Comparison of ENCODE assay signal across 8 cellular contexts in the genomic region with DNA sequence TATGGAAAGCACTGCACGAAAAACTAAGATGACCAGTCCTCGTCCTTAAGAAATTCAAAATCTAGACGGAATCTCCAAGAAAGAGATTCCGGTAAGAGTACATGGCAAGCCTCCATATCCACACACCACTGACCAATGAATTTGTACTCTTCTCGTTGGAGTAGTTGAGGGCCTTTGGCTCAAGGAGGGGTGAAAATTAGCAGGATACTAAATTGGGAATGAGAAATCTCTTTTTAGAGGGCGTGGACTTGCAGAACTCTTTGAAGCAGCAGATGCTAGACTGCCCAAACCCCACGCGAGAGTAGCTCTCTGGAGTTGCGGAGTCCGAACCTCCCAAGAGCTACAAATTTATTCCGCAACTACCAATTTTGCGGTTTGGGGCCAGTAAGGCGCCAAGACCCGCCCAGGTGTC. TPM values are rescaled to one million over a fixed set of nuclear protein-coding genes. Genes with fewer than 3 reads are reported as not detected.
DNase-seq lines count a peak whose midpoint lies in the region; ATAC-seq and TF ChIP-seq lines count a peak whose summit lies in the region.

No MANE protein-coding gene starts in this region.

- H3K4me1 Mint-ChIP-seq in WTC11: peaks cover 30% of the 10 kb centered on the region

- no peaks in the 10 kb centered on the region for H3K27me3 Mint-ChIP-seq in WTC11 (ENCODE audit: low read depth)

- no peak for ATAC-seq in HCT116
- ATAC-seq in WTC11: no peak
- no peak for ATAC-seq in right cardiac atrium
- ATAC-seq in GM19351 (IDR thresholded peaks at IDR 0.05; ENCODE audit: unreplicated experiment): no peak

- no peaks in the 10 kb centered on the region for H3K9me3 Mint-ChIP-seq in WTC11

- H3K4me3 Mint-ChIP-seq in WTC11: peak overlapping the region; percentile 93

- POLR2A ChIA-PET in HCT116 (lab: Charles Lee): interaction anchor here (0.8 to 1.0 kb wide), 3 partner anchors 23 to 249 kb away, joined by 3 to 5 read pairs (median 4); a partner anchor contains a TSS
- POLR2A ChIA-PET in WTC11 (lab: Charles Lee): interaction anchor here (0.6 to 1.4 kb wide), 4 partner anchors 30 to 249 kb away, joined by 3 to 7 read pairs (median 6); a partner anchor contains a TSS

- H3K4me3 ChIP-seq in HCT116 (replicated peaks in 1 of 2; ENCODE audit: low read depth in 1 of 2, low read length in 2 of 2) (peak overlapping the region; percentile 61 to 80), right cardiac atrium (ENCODE audit: low read length) (peak overlapping the region; percentile 65), skin epidermis (peak overlapping the region; percentile 59 to 99 (median 77))

- no peaks in the 10 kb centered on the region for H4K20me1 ChIP-seq in HCT116 (ENCODE audit: insufficient read depth)

- no peak for TF ChIP-seq CTCF in HCT116 (IDR thresholded peaks at IDR 0.05 in 2 of 3, conservative IDR thresholded peaks at IDR 0.05 in 1 of 3; ENCODE audit: borderline replicate concordance in 1 of 3, insufficient read depth in 1 of 3, low read depth in 2 of 3, low read length in 2 of 3)
- TF ChIP-seq CTCF in WTC11 (IDR thresholded peaks at IDR 0.05): no peak

- peak overlapping the region; percentile 75 for H3K27ac ChIP-seq in HCT116 (ENCODE audit: low read depth, low read length)
- H3K27ac ChIP-seq in right cardiac atrium (ENCODE audit: low read length): peak overlapping the region; percentile 92
- peak overlapping the region in 20 of 21 experiments; percentile 69 to 100 (median 90) for H3K27ac ChIP-seq in skin epidermis

- intact Hi-C loops in HCT116 (cut with micrococcal nuclease) (loop anchor here (10.0 kb wide), 1 partner anchor 170 kb away; no protein-coding TSS in a partner anchor), right cardiac atrium (cut with DNase I) (loop anchor here in 2 of 4 donors (10.0 kb wide), 2 partner anchors 130 to 210 kb away; no protein-coding TSS in a partner anchor)

- H3K4me1 ChIP-seq in HCT116 (ENCODE audit: control insufficient read depth in 1 of 2, insufficient read depth in 2 of 2, low read length in 2 of 2) (peaks cover 21 to 22% of the 10 kb centered on the region in 2 experiments; a peak in 3 of 4 replicates), right cardiac atrium (ENCODE audit: control insufficient read depth, insufficient read depth, low read length) (peaks cover 2% of the 10 kb centered on the region)

- peak overlapping the region; percentile 91 for H2AFZ ChIP-seq in HCT116 (ENCODE audit: low read depth, low read length, poor library complexity, severe bottlenecking)

- TSS peak; percentile 78 for BruUV-seq in HCT116 (replicated peaks; lab: Mats Ljungman, UMichigan)

- H3K9me2 ChIP-seq in HCT116 (ENCODE audit: insufficient read depth): no peaks in the 10 kb centered on the region

- H3K9me3 ChIP-seq in HCT116 (ENCODE audit: control insufficient read depth in 1 of 2, insufficient read depth in 1 of 2, low read depth in 1 of 2, low read length in 2 of 2): no peaks in the 10 kb centered on the region
- no peaks in the 10 kb centered on the region for H3K9me3 ChIP-seq in right cardiac atrium (ENCODE audit: control insufficient read depth, low read length)

- TF ChIP-seq POLR2A in HCT116 (IDR thresholded peaks at IDR 0.05; ENCODE audit: borderline replicate concordance, extremely low read depth, insufficient read depth, insufficient read length): peak; percentile 16

- peak overlapping the region; percentile 76 for H3K9ac ChIP-seq in HCT116 (ENCODE audit: low read length)

- no peaks in the 10 kb centered on the region for H3K36me3 ChIP-seq in HCT116 (ENCODE audit: control insufficient read depth in 1 of 2, insufficient read depth in 2 of 2, low read length in 2 of 2)

- DNase-seq in HCT116 (ENCODE audit: low read depth, low spot score) (no peak), WTC11 (ENCODE audit: low spot score) (no peak), right cardiac atrium (no peak), NCI-H1436 (lab: John Stamatoyannopoulos, UW) (no peak), NCI-H2196 (lab: John Stamatoyannopoulos, UW; ENCODE audit: unreplicated experiment) (no peak)
- no peak for DNase-seq in central memory CD4-positive, alpha-beta T cell

- H3K4me2 ChIP-seq in HCT116 (ENCODE audit: low read length): peak overlapping the region; percentile 96

- H3K27me3 ChIP-seq in HCT116 (ENCODE audit: insufficient read depth, low read length): no peaks in the 10 kb centered on the region
- no peaks in the 10 kb centered on the region for H3K27me3 ChIP-seq in right cardiac atrium (ENCODE audit: control insufficient read depth, insufficient read depth)

- CTCF ChIA-PET in HCT116 (lab: Charles Lee) (interaction anchor here (0.7 to 1.1 kb wide), 4 partner anchors 13 to 604 kb away, joined by 3 to 7 read pairs (median 3); no protein-coding TSS in a partner anchor), WTC11 (lab: Charles Lee) (interaction anchor here (0.6 to 1.6 kb wide), 17 partner anchors 9 to 770 kb away, joined by 3 to 20 read pairs (median 4); a partner anchor contains a TSS)

- RAD21 ChIA-PET in HCT116 (lab: Charles Lee; ENCODE audit: low non-redundant PET in 1 of 2, low total read pairs in 2 of 2, uncharacterized antibody in 2 of 2, unreplicated experiment in 2 of 2): no interaction called here

- peak overlapping the region; percentile 99 for H3K27ac Mint-ChIP-seq in WTC11

- H3K36me3 Mint-ChIP-seq in WTC11: no peaks in the 10 kb centered on the region

- no peak for TF ChIP-seq RAD21 in HCT116 (IDR thresholded peaks at IDR 0.05; ENCODE audit: low read depth)

- 15% methylated on average over 14 of the region's 14 CpGs for WGBS in right cardiac atrium

- peaks cover 35% of the 10 kb centered on the region for H3K79me2 ChIP-seq in HCT116 (ENCODE audit: insufficient read depth, low read length)

TF ChIP-seq in HCT116, 20 proteins besides CTCF, POLR2A, EP300 and RAD21 (continues in another document):
- no peak for TF ChIP-seq SIN3A (IDR thresholded peaks at IDR 0.05; ENCODE audit: low read depth)
- TF ChIP-seq, protein P1, sequence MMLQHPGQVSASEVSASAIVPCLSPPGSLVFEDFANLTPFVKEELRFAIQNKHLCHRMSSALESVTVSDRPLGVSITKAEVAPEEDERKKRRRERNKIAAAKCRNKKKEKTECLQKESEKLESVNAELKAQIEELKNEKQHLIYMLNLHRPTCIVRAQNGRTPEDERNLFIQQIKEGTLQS (IDR thresholded peaks at IDR 0.05): no peak
- TF ChIP-seq EGR1 (IDR thresholded peaks at IDR 0.05; ENCODE audit: low read depth): no peak

TF ChIP-seq in WTC11, 78 proteins besides CTCF, POLR2A, EP300 and RAD21 (continues in another document):
- TF ChIP-seq RELA (CRISPR knock-in tag; IDR thresholded peaks at IDR 0.05; ENCODE audit: borderline replicate concordance) (no peak), ZNF263 (CRISPR knock-in tag; IDR thresholded peaks at IDR 0.05; ENCODE audit: low read depth) (no peak), EMX1 (CRISPR knock-in tag; IDR thresholded peaks at IDR 0.05) (no peak)
- TF ChIP-seq, protein P2, sequence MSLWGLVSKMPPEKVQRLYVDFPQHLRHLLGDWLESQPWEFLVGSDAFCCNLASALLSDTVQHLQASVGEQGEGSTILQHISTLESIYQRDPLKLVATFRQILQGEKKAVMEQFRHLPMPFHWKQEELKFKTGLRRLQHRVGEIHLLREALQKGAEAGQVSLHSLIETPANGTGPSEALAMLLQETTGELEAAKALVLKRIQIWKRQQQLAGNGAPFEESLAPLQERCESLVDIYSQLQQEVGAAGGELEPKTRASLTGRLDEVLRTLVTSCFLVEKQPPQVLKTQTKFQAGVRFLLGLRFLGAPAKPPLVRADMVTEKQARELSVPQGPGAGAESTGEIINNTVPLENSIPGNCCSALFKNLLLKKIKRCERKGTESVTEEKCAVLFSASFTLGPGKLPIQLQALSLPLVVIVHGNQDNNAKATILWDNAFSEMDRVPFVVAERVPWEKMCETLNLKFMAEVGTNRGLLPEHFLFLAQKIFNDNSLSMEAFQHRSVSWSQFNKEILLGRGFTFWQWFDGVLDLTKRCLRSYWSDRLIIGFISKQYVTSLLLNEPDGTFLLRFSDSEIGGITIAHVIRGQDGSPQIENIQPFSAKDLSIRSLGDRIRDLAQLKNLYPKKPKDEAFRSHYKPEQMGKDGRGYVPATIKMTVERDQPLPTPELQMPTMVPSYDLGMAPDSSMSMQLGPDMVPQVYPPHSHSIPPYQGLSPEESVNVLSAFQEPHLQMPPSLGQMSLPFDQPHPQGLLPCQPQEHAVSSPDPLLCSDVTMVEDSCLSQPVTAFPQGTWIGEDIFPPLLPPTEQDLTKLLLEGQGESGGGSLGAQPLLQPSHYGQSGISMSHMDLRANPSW (CRISPR knock-in tag; conservative IDR thresholded peaks at IDR 0.05; ENCODE audit: low read depth): no peak
- TF ChIP-seq, protein P3, sequence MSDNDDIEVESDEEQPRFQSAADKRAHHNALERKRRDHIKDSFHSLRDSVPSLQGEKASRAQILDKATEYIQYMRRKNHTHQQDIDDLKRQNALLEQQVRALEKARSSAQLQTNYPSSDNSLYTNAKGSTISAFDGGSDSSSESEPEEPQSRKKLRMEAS (CRISPR knock-in tag; IDR thresholded peaks at IDR 0.05): no peak
- TF ChIP-seq, protein P4, sequence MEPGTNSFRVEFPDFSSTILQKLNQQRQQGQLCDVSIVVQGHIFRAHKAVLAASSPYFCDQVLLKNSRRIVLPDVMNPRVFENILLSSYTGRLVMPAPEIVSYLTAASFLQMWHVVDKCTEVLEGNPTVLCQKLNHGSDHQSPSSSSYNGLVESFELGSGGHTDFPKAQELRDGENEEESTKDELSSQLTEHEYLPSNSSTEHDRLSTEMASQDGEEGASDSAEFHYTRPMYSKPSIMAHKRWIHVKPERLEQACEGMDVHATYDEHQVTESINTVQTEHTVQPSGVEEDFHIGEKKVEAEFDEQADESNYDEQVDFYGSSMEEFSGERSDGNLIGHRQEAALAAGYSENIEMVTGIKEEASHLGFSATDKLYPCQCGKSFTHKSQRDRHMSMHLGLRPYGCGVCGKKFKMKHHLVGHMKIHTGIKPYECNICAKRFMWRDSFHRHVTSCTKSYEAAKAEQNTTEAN (CRISPR knock-in tag; IDR thresholded peaks at IDR 0.05): no peak
- TF ChIP-seq, protein P5, sequence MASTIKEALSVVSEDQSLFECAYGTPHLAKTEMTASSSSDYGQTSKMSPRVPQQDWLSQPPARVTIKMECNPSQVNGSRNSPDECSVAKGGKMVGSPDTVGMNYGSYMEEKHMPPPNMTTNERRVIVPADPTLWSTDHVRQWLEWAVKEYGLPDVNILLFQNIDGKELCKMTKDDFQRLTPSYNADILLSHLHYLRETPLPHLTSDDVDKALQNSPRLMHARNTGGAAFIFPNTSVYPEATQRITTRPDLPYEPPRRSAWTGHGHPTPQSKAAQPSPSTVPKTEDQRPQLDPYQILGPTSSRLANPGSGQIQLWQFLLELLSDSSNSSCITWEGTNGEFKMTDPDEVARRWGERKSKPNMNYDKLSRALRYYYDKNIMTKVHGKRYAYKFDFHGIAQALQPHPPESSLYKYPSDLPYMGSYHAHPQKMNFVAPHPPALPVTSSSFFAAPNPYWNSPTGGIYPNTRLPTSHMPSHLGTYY (CRISPR knock-in tag; IDR thresholded peaks at IDR 0.05): no peak

RNA-seq across cellular contexts. Expression of a gene that starts 0.9 kb away (rescaled TPM):
- 33.1 TPM for total RNA-seq in HCT116 (2021; ENCODE audit: unreplicated experiment)
- polyA plus RNA-seq in HCT116 (2012): 12.9 and 15.0 TPM in 2 replicates
- 32.0 to 35.9 TPM (median 32.1 TPM) in 3 replicates for total RNA-seq in WTC11 (2021)
- total RNA-seq in right cardiac atrium: 10 to 100 TPM; 58.4 to 72.0 (median 61.3) TPM
- polyA plus RNA-seq in right cardiac atrium: 53.1 TPM
